Comparison of ENCODE assay signal across 22 cellular contexts in genomic region chr2:29786361-29786760, GRCh38.
DNase-seq lines count a peak whose midpoint lies in the region; ATAC-seq and TF ChIP-seq lines count a peak whose summit lies in the region.
"Had no signal": no experiment of that assay in that cellular context is flagged by ENCODE, and none has a peak within 500 bp of the region (broad histone marks: within the 10 kb centered on the region; RNA-seq: fewer than 3 reads in every experiment).

No MANE protein-coding gene starts in this region.

- ATAC-seq in mucosa of descending colon: peak; percentile 47
- ATAC-seq in GM18498 (IDR thresholded peaks at IDR 0.05; ENCODE audit: unreplicated experiment): no peak
- ATAC-seq: SK-N-SH treated with all-trans-retinoic acid at 6 μM for 48 hours had no signal

- H3K4me3 ChIP-seq in mucosa of descending colon: no peak overlapping the region
- H3K4me3 ChIP-seq in uterus: no peak overlapping the region
- H3K4me3 ChIP-seq: PC-9 had no signal

- H3K27ac ChIP-seq in uterus: no peak overlapping the region
- H3K27ac ChIP-seq: 22Rv1, KMS-11, PC-9, RWPE1 had no signal

- H3K36me3 ChIP-seq in mucosa of descending colon (ENCODE audit: low read depth) (no peaks in the 10 kb centered on the region), uterus (no peaks in the 10 kb centered on the region)

- H3K9me3 ChIP-seq in mucosa of descending colon (no peaks in the 10 kb centered on the region), uterus (no peaks in the 10 kb centered on the region)

- TF ChIP-seq POLR2A in uterus (IDR thresholded peaks at IDR 0.05): no peak

- intact Hi-C loops in mucosa of descending colon (cut with DNase I, micrococcal nuclease) (no loop called here), uterus (cut with DNase I; ENCODE audit: low total_unique reads) (no loop called here)

- TF ChIP-seq CTCF in mucosa of descending colon (IDR thresholded peaks at IDR 0.05) (no peak), uterus (IDR thresholded peaks at IDR 0.05) (no peak)

- H3K27me3 ChIP-seq in uterus: no peaks in the 10 kb centered on the region

- DNase-seq in DMS53 (lab: John Stamatoyannopoulos, UW): peak; percentile 21
- no peak for DNase-seq in DMS53 treated with DMSO at 0.1 percent for 48 hours (lab: John Stamatoyannopoulos, UW; ENCODE audit: unreplicated experiment)
- DNase-seq in LoVo (ENCODE audit: low spot score): peak; percentile 2
- DNase-seq in NCI-H345 treated with DMSO at 0.1 percent for 48 hours (lab: John Stamatoyannopoulos, UW; ENCODE audit: unreplicated experiment): peak; percentile 52
- DNase-seq in mucosa of descending colon: peak in 1 of 3 donors; percentile 25
- no peak for DNase-seq in uterus
- no peak for DNase-seq in kidney glomerular epithelial cell (lab: John Stamatoyannopoulos, UW)
- DNase-seq: AML-193, DMS 273 treated with DMSO at 0.1 percent for 48 hours, EL, H7, HFFc6, NCI-H1694, NCI-H2171 treated with DMSO at 0.1 percent for 48 hours, PC-9, SIG-M5, T-helper 1 cell had no signal

- H3K4me1 ChIP-seq in mucosa of descending colon (ENCODE audit: low read depth) (no peaks in the 10 kb centered on the region), uterus (no peaks in the 10 kb centered on the region)

Comparison
In these comparisons a context has a peak if more than half of its experiments do, and no peak if none do; other contexts are left out.
1. DNase-seq: peak in DMS53 (single experiment), LoVo (single experiment) and NCI-H345 treated with DMSO at 0.1 percent for 48 hours (single experiment); none in DMS53 treated with DMSO at 0.1 percent for 48 hours (single experiment), uterus (0 of 2) and kidney glomerular epithelial cell (single experiment).